In the genomic region with DNA sequence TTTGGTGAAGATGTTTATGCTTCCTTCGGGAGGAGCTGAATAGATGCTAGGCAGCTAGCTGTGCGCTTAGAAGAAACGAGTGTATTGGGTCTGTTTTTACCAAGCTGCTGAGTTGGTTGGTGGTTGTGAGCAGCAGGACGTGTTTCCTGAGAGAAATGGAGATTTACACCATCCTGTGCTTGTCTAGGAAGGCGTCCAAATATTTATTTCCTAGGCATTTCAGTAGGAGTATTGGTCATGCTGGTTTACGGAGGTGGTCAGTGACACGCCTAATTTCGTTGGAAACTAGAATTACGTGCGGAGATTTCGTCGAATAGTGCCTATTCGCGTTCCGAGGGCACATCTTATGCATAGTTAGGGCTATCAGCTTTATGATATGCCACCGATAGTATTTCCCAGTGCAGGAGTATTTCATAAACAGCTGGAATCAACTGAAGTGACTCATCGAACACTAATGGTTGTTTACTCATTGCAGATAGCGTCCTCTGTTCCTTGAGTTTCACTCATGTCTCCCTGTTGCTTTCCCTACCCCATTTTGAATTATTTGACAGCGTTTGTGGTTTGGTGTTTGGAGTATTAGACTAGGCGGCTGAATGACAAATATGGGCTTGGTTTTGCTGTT, we compare ENCODE assay signal across 8 cellular contexts. TPM values are rescaled to one million over a fixed set of nuclear protein-coding genes. Genes with fewer than 3 reads are reported as not detected.
A peak's percentile ranks its signal among the peaks of the same experiment; 100 is the strongest.
DNase-seq lines count a peak whose midpoint lies in the region; FAIRE-seq and TF ChIP-seq lines count a peak whose summit lies in the region.

No MANE protein-coding gene starts in this region.

- DNase-seq in SIG-M5 treated with dmso at 0.1 percent for 504 hours (lab: John Stamatoyannopoulos, UW; ENCODE audit: unreplicated experiment) (peak; percentile 45), SIG-M5 (lab: John Stamatoyannopoulos, UW) (no peak), NCI-H2029 treated with DMSO at 0.1 percent for 48 hours (lab: John Stamatoyannopoulos, UW) (peak; percentile 27), amniotic stem cell (lab: John Stamatoyannopoulos, UW) (peak; percentile 36), small intestine (peak; percentile 80), hippocampal formation (lab: John Stamatoyannopoulos, UW) (no peak)

- H3K27ac ChIP-seq in HEK293 (ENCODE audit: extremely low read depth, low read depth, low read length) (peak overlapping the region; percentile 76), iPS-18a (ENCODE audit: low read length) (peak overlapping the region; percentile 21), small intestine (ENCODE audit: low read depth in 1 of 2, low read length in 1 of 2) (peak overlapping the region; percentile 88 to 98)

- no peak for TF ChIP-seq CTCF in HEK293 (tag by site-specific recombination; IDR thresholded peaks at IDR 0.05)

- peaks cover 8 to 15% of the 10 kb centered on the region in 2 experiments; a peak in 2 of 3 replicates for H3K36me3 ChIP-seq in HEK293 (ENCODE audit: control insufficient read depth in 2 of 2, insufficient read depth in 1 of 2, low read length in 2 of 2)
- H3K36me3 ChIP-seq in iPS-18a (ENCODE audit: control insufficient read depth, low read depth, low read length), result no peaks in the 10 kb centered on the region
- no peaks in the 10 kb centered on the region for H3K36me3 ChIP-seq in small intestine (ENCODE audit: control insufficient read depth in 2 of 2, insufficient read depth in 2 of 2, low read length in 2 of 2)

- H3K4me1 ChIP-seq in HEK293 (ENCODE audit: control insufficient read depth, insufficient read depth, low read length) (0 out of 2 replicates have a peak, but pooled peaks cover 3% of the 10 kb centered on the region), iPS-18a (ENCODE audit: control insufficient read depth, low read depth, low read length) (no peaks in the 10 kb centered on the region), small intestine (ENCODE audit: control insufficient read depth in 2 of 2, insufficient read depth in 1 of 2, low read depth in 1 of 2, low read length in 1 of 2) (peaks cover 5 to 7% of the 10 kb centered on the region in 2 donors)

- no peaks in the 10 kb centered on the region for H3K9me3 ChIP-seq in HEK293 (ENCODE audit: control insufficient read depth, insufficient read depth, low read depth, low read length)
- no peaks in the 10 kb centered on the region for H3K9me3 ChIP-seq in iPS-18a (ENCODE audit: control insufficient read depth, low read depth, low read length)
- H3K9me3 ChIP-seq in small intestine (ENCODE audit: control insufficient read depth, low read depth), result no peaks in the 10 kb centered on the region

- H3K27me3 ChIP-seq in iPS-18a (ENCODE audit: control insufficient read depth, insufficient read depth, low read length) (peaks cover 11% of the 10 kb centered on the region), small intestine (ENCODE audit: control insufficient read depth in 2 of 2, insufficient read depth in 2 of 2, low read length in 2 of 2) (no peaks in the 10 kb centered on the region)

- CTCF ChIA-PET in HEK293 (lab: Yijun Ruan, JAX), result interaction anchor here (0.9 kb wide), 1 partner anchor 60 kb away, joined by 5 read pairs; no protein-coding TSS in a partner anchor

- peak overlapping the region; percentile 75 for H3K4me3 ChIP-seq in HEK293 (ENCODE audit: low read depth, low read length)
- H3K4me3 ChIP-seq in iPS-18a (ENCODE audit: low read length), result peak overlapping the region; percentile 75
- H3K4me3 ChIP-seq in small intestine (ENCODE audit: low read depth in 1 of 2, low read length in 2 of 2), result peak overlapping the region; percentile 72 to 91

- POLR2A ChIA-PET in HEK293 (lab: Yijun Ruan, JAX), result no interaction called here

- no peak for FAIRE-seq in small intestine (lab: Jason Lieb, UNC)

- H3K9ac ChIP-seq in iPS-18a (ENCODE audit: low read length), result peak overlapping the region; percentile 80

- 1% methylated on average over 20 of the region's 20 CpGs for WGBS in small intestine, 3 donors

TF ChIP-seq in HEK293, 187 proteins besides CTCF, POLR2A, EP300 and RAD21 (continues in another document):
- TF ChIP-seq ZNF571 (tag by site-specific recombination; IDR thresholded peaks at IDR 0.05) (no peak), ZFHX2 (tag by site-specific recombination; conservative IDR thresholded peaks at IDR 0.05) (0 out of 2 replicates have a peak, but pooled peaks have one; percentile 8), SP7 (tag by site-specific recombination; IDR thresholded peaks at IDR 0.05) (peak; percentile 76), ZFP41 (tag by site-specific recombination; IDR thresholded peaks at IDR 0.05; ENCODE audit: borderline replicate concordance) (no peak), ZNF366 (tag by site-specific recombination; conservative IDR thresholded peaks at IDR 0.05) (peak; percentile 50), PRDM6 (tag by site-specific recombination; IDR thresholded peaks at IDR 0.05) (peak; percentile 75), BCL11A (tag by site-specific recombination; IDR thresholded peaks at IDR 0.05; ENCODE audit: low read depth) (no peak), ZEB2 (tag by site-specific recombination; IDR thresholded peaks at IDR 0.05) (0 out of 2 replicates have a peak, but pooled peaks have one; percentile 48), ZNF660 (tag by site-specific recombination; IDR thresholded peaks at IDR 0.05) (peak; percentile 98), SCRT1 (tag by site-specific recombination; IDR thresholded peaks at IDR 0.05; ENCODE audit: borderline replicate concordance) (peak; percentile 36; the same call in 1 of the 2 replicates), SCRT2 (tag by site-specific recombination; IDR thresholded peaks at IDR 0.05) (peak; percentile 95), ZBTB20 (tag by site-specific recombination; IDR thresholded peaks at IDR 0.05) (peak; percentile 29; the same call in 1 of the 2 replicates), KLF17 (tag by site-specific recombination; IDR thresholded peaks at IDR 0.05) (peak; percentile 48; the same call in 1 of the 2 replicates)
- TF ChIP-seq, protein P1, sequence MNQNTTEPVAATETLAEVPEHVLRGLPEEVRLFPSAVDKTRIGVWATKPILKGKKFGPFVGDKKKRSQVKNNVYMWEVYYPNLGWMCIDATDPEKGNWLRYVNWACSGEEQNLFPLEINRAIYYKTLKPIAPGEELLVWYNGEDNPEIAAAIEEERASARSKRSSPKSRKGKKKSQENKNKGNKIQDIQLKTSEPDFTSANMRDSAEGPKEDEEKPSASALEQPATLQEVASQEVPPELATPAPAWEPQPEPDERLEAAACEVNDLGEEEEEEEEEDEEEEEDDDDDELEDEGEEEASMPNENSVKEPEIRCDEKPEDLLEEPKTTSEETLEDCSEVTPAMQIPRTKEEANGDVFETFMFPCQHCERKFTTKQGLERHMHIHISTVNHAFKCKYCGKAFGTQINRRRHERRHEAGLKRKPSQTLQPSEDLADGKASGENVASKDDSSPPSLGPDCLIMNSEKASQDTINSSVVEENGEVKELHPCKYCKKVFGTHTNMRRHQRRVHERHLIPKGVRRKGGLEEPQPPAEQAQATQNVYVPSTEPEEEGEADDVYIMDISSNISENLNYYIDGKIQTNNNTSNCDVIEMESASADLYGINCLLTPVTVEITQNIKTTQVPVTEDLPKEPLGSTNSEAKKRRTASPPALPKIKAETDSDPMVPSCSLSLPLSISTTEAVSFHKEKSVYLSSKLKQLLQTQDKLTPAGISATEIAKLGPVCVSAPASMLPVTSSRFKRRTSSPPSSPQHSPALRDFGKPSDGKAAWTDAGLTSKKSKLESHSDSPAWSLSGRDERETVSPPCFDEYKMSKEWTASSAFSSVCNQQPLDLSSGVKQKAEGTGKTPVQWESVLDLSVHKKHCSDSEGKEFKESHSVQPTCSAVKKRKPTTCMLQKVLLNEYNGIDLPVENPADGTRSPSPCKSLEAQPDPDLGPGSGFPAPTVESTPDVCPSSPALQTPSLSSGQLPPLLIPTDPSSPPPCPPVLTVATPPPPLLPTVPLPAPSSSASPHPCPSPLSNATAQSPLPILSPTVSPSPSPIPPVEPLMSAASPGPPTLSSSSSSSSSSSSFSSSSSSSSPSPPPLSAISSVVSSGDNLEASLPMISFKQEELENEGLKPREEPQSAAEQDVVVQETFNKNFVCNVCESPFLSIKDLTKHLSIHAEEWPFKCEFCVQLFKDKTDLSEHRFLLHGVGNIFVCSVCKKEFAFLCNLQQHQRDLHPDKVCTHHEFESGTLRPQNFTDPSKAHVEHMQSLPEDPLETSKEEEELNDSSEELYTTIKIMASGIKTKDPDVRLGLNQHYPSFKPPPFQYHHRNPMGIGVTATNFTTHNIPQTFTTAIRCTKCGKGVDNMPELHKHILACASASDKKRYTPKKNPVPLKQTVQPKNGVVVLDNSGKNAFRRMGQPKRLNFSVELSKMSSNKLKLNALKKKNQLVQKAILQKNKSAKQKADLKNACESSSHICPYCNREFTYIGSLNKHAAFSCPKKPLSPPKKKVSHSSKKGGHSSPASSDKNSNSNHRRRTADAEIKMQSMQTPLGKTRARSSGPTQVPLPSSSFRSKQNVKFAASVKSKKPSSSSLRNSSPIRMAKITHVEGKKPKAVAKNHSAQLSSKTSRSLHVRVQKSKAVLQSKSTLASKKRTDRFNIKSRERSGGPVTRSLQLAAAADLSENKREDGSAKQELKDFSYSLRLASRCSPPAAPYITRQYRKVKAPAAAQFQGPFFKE (tag by site-specific recombination; IDR thresholded peaks at IDR 0.05; ENCODE audit: borderline replicate concordance), result no peak

RNA-seq across cellular contexts. Expression of gene TBC1D15, which starts 0.8 kb away (rescaled TPM):
- 10 to 100 TPM; 20.8 to 24.8 (median 24.6) TPM for polyA plus RNA-seq in small intestine

Comparison
In these comparisons a context has a peak if more than half of its experiments do, and no peak if none do; other contexts are left out.
1. DNase-seq: peak in SIG-M5 treated with dmso at 0.1 percent for 504 hours (single experiment), NCI-H2029 treated with DMSO at 0.1 percent for 48 hours (single experiment), amniotic stem cell (single experiment) and small intestine (single experiment); none in SIG-M5 (single experiment) and hippocampal formation (0 of 2).
2. H3K27ac ChIP-seq: peak in every context shown above with its lines; median percentile 93 in small intestine; 76 in HEK293; 21 in iPS-18a.
3. Peak in every context shown above with its lines, with median percentiles within 50 percentile points of each other: H3K4me3 ChIP-seq.